Comparison of ENCODE assay signal across 17 cellular contexts in genomic region chr2:11596801-11597200, GRCh38.
"Had no signal": no experiment of that assay in that cellular context is flagged by ENCODE, and none has a peak within 500 bp of the region (broad histone marks: within the 10 kb centered on the region; RNA-seq: fewer than 3 reads in every experiment).

No MANE protein-coding gene starts in this region.

- H3K9me3 ChIP-seq: heart right ventricle, mucosa of descending colon, stomach, thoracic aorta, transverse colon, uterus had no signal

- H3K27me3 ChIP-seq: heart right ventricle, stomach, transverse colon, uterus had no signal

- H3K4me3 Mint-ChIP-seq: naive thymus-derived CD8-positive, alpha-beta T cell had no signal

- H3K4me3 ChIP-seq: heart right ventricle, mucosa of descending colon, stomach, thoracic aorta, transverse colon, uterus had no signal

- H3K36me3 ChIP-seq: thoracic aorta, transverse colon, uterus had no signal

- FAIRE-seq: endometrium, frontal cortex, islet of Langerhans, small intestine had no signal

- DNase-seq: effector memory CD4-positive, alpha-beta T cell; heart right ventricle; hypothalamus; mucosa of descending colon; naive thymus-derived CD8-positive, alpha-beta T cell; small intestine; stimulated activated CD4-positive, alpha-beta T cell treated with anti-CD3 and anti-CD28 coated beads, Interleukin-2, amount 100 ng/mL, for 48 hours; stomach; substantia nigra; transverse colon; uterus had no signal

- H3K36me3 Mint-ChIP-seq: naive thymus-derived CD8-positive, alpha-beta T cell had no signal

- H3K27ac ChIP-seq: heart right ventricle, stomach, thoracic aorta, transverse colon, uterus had no signal

- H3K9me3 Mint-ChIP-seq: naive thymus-derived CD8-positive, alpha-beta T cell had no signal

- ATAC-seq: esophagus mucosa; left lobe of liver; mucosa of descending colon; naive thymus-derived CD8-positive, alpha-beta T cell had no signal

- H3K4me1 Mint-ChIP-seq: naive thymus-derived CD8-positive, alpha-beta T cell had no signal

- H3K4me1 ChIP-seq: stomach, transverse colon, uterus had no signal
